Comparison of ENCODE assay signal across 8 cellular contexts in genomic region chr6:35452186-35453090, GRCh38. TPM values are rescaled to one million over a fixed set of nuclear protein-coding genes. Genes with fewer than 3 reads are reported as not detected.
DNase-seq lines count a peak whose midpoint lies in the region; FAIRE-seq and TF ChIP-seq lines count a peak whose summit lies in the region.

FANCE (plus strand) TSS chr6:35452338; CDS start chr6:35452546, 208 bp downstream.

- no peaks in the 10 kb centered on the region for H3K9me3 ChIP-seq in SK-N-MC (ENCODE audit: low read depth, low read length)

- H3K4me1 Mint-ChIP-seq in activated naive CD4-positive, alpha-beta T cell treated with anti-CD3 and anti-CD28 coated beads for 36 hours (ENCODE audit: low read depth) = peaks cover 31% of the 10 kb centered on the region

- peak within 1 kb of the TSS; percentile 81 for H3K9ac ChIP-seq in SK-N-MC (ENCODE audit: insufficient read length)

- intact Hi-C loops in activated naive CD4-positive, alpha-beta T cell treated with anti-CD3 and anti-CD28 coated beads for 36 hours (cut with micrococcal nuclease) = loop anchor here (1.0 kb wide), 2 partner anchors 16 to 150 kb away; partner anchors contain the start of gene RPL10A

- no peaks in the 10 kb centered on the region for H3K9me3 Mint-ChIP-seq in activated naive CD4-positive, alpha-beta T cell treated with anti-CD3 and anti-CD28 coated beads for 36 hours

- no peak for FAIRE-seq in frontal cortex (lab: Jason Lieb, UNC)

- peak within 1 kb of the TSS; percentile 93 for H3K4me3 ChIP-seq in GM08714 (ENCODE audit: low read length)
- peak within 1 kb of the TSS; percentile 84 for H3K4me3 ChIP-seq in SK-N-MC

- POLR2A ChIA-PET in HEK293T (lab: Yijun Ruan, JAX) = interaction anchor here (0.6 to 3.5 kb wide), 8 partner anchors 15 to 134 kb away, joined by 3 to 22 read pairs (median 4); partner anchors contain the start of gene RPL10A

- peaks cover 15% of the 10 kb centered on the region for H3K36me3 Mint-ChIP-seq in activated naive CD4-positive, alpha-beta T cell treated with anti-CD3 and anti-CD28 coated beads for 36 hours (ENCODE audit: low read depth)

- CTCF ChIA-PET in HEK293T (lab: Yijun Ruan, JAX) = interaction anchor here (0.8 to 1.7 kb wide), 3 partner anchors 15 to 154 kb away, joined by 3 to 4 read pairs (median 3); partner anchors contain the start of gene RPL10A
- CTCF ChIA-PET in activated naive CD4-positive, alpha-beta T cell treated with anti-CD3 and anti-CD28 coated beads for 36 hours (lab: Charles Lee) = interaction anchor here (0.6 to 7.4 kb wide), 7 partner anchors 33 to 497 kb away, joined by 3 to 132 read pairs (median 6); partner anchors contain the start of genes DEF6 and PPARD

- H3K4me3 Mint-ChIP-seq in activated naive CD4-positive, alpha-beta T cell treated with anti-CD3 and anti-CD28 coated beads for 36 hours = peak within 1 kb of the TSS; percentile 79

- H3K36me3 ChIP-seq in SK-N-MC (ENCODE audit: insufficient read depth, low read length) = peaks cover 22% of the 10 kb centered on the region

- DNase-seq in HEK293T (ENCODE audit: extremely low spot score) = peak; percentile 95
- peak; percentile 86 for DNase-seq in MV-4-11 (lab: John Stamatoyannopoulos, UW)
- no peak for DNase-seq in SK-N-MC (ENCODE audit: low read depth, low spot score)
- DNase-seq in activated naive CD4-positive, alpha-beta T cell treated with anti-CD3 and anti-CD28 coated beads for 36 hours = peak; percentile 95
- DNase-seq in frontal cortex (ENCODE audit: low spot score in 2 of 2) = peak; percentile 91 to 96
- peak; percentile 50 for DNase-seq in non-pigmented ciliary epithelial cell (ENCODE audit: low read depth)
- DNase-seq in substantia nigra (lab: John Stamatoyannopoulos, UW) = peak; percentile 34 to 97 (median 86)

- H3K27ac ChIP-seq in SK-N-MC (peak within 1 kb of the TSS; percentile 95), substantia nigra (ENCODE audit: low read depth, low read length, poor library complexity, severe bottlenecking) (peak within 1 kb of the TSS; percentile 61)

- no peaks in the 10 kb centered on the region for H3K27me3 Mint-ChIP-seq in activated naive CD4-positive, alpha-beta T cell treated with anti-CD3 and anti-CD28 coated beads for 36 hours (ENCODE audit: low read depth)

- H3K27ac Mint-ChIP-seq in activated naive CD4-positive, alpha-beta T cell treated with anti-CD3 and anti-CD28 coated beads for 36 hours = no peak within 1 kb of the TSS

TF ChIP-seq in HEK293T, 16 proteins besides CTCF, POLR2A, EP300 and RAD21:
- TF ChIP-seq L3MBTL2 (conservative IDR thresholded peaks at IDR 0.05) = peak; percentile 64
- no peak for TF ChIP-seq FOXK2 (IDR thresholded peaks at IDR 0.05)

RNA-seq across cellular contexts. Expression of gene FANCE, which starts in this region (rescaled TPM):
- 10 to 100 TPM; 16.3 TPM for total RNA-seq in activated naive CD4-positive, alpha-beta T cell treated with anti-CD3 and anti-CD28 coated beads for 36 hours
- 14.3 TPM for total RNA-seq in frontal cortex
